8 cellular contexts compared by ENCODE assay signal in the genomic region with DNA sequence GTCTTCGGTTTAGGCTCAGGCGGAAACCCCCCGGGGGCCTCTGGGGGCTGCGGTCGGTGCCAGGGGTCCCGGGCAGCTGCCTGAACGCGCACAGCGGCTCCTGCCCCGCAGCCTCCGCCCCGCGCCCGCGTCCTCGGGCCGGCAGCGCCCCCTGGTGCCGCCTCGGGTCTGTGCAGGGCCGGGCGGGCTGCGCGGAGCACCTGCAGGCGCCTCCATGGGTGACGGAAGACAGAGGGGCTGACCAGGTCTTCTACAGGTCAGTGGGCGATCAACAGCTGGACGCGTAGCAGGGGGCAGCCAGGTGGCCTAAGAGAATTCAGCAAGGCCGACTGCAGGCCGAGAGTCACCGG.
A peak's percentile ranks its signal among the peaks of the same experiment; 100 is the strongest.
DNase-seq lines count a peak whose midpoint lies in the region; ATAC-seq, FAIRE-seq and TF ChIP-seq lines count a peak whose summit lies in the region.
"Not testable (repeated sequence)": the region's sequence is repeated elsewhere in the genome, so short reads cannot be mapped to it uniquely, and the experiment has no call there.

No MANE protein-coding gene starts in this region.

- intact Hi-C loops in left colon (cut with DNase I, micrococcal nuclease), result not testable (repeated sequence)

- WGBS in smooth muscle cell (ENCODE audit: low lambda C conversion rate), result 2% methylated on average over 6 of the region's 32 CpGs

- not testable (repeated sequence) for H3K79me2 ChIP-seq in smooth muscle cell (ENCODE audit: low read depth)

- H2AFZ ChIP-seq in smooth muscle cell (ENCODE audit: low read depth), result not testable (repeated sequence)

- not testable (repeated sequence) for DNase-seq in CD4-positive, CD25-positive, alpha-beta regulatory T cell; T-helper 2 cell treated with Interferon-gamma antibody and Interleukin-4, amounts not matched to agents 5 μg/mL and 100 μg/mL, for 36 hours (ENCODE audit: low spot score); bronchial epithelial cell (ENCODE audit: low read depth); left colon; smooth muscle cell (lab: John Stamatoyannopoulos, UW; ENCODE audit: unreplicated experiment)

- H3K4me3 ChIP-seq in CD4-positive, CD25-positive, alpha-beta regulatory T cell (ENCODE audit: low read depth, low read length), result not testable (repeated sequence)
- peak overlapping the region; percentile 26 for H3K4me3 ChIP-seq in bronchial epithelial cell (ENCODE audit: low read depth, low read length)
- H3K4me3 ChIP-seq in smooth muscle cell, result peak overlapping the region; percentile 45

- not testable (repeated sequence) for H3K36me3 Mint-ChIP-seq in CD4-positive, CD25-positive, alpha-beta regulatory T cell; T-helper 2 cell treated with Interferon-gamma antibody and Interleukin-4, amounts not matched to agents 5 μg/mL and 100 μg/mL, for 36 hours (ENCODE audit: low read depth)

- H4K20me1 ChIP-seq in smooth muscle cell (ENCODE audit: low read depth), result not testable (repeated sequence)

- not testable (repeated sequence) for TF ChIP-seq CTCF in bronchial epithelial cell (IDR thresholded peaks at IDR 0.05; ENCODE audit: insufficient read depth, low read length, severe bottlenecking); smooth muscle cell (IDR thresholded peaks at IDR 0.05; ENCODE audit: borderline replicate concordance, insufficient read depth, poor library complexity, severe bottlenecking)

- H3K4me2 ChIP-seq in smooth muscle cell, result peak overlapping the region; percentile 80

- H3K9me3 Mint-ChIP-seq in CD4-positive, CD25-positive, alpha-beta regulatory T cell; T-helper 2 cell treated with Interferon-gamma antibody and Interleukin-4, amounts not matched to agents 5 μg/mL and 100 μg/mL, for 36 hours: not testable (repeated sequence)

- not testable (repeated sequence) for H3K4me1 ChIP-seq in CD4-positive, CD25-positive, alpha-beta regulatory T cell (ENCODE audit: control insufficient read depth, insufficient read depth, low read length, poor library complexity, severe bottlenecking); smooth muscle cell (ENCODE audit: low read depth)

- not testable (repeated sequence) for FAIRE-seq in bronchial epithelial cell (lab: Jason Lieb, UNC)

- not testable (repeated sequence) for H3K9ac ChIP-seq in smooth muscle cell (ENCODE audit: low read depth)

- peak overlapping the region in 2 of 4 donors; percentile 60 to 72 for H3K4me3 Mint-ChIP-seq in CD4-positive, CD25-positive, alpha-beta regulatory T cell
- peak overlapping the region; percentile 52 for H3K4me3 Mint-ChIP-seq in T-helper 2 cell treated with Interferon-gamma antibody and Interleukin-4, amounts not matched to agents 5 μg/mL and 100 μg/mL, for 36 hours

- not testable (repeated sequence) for H3K27me3 ChIP-seq in CD4-positive, CD25-positive, alpha-beta regulatory T cell (ENCODE audit: control insufficient read depth, insufficient read depth, low read length); bronchial epithelial cell (ENCODE audit: control insufficient read depth, insufficient read depth, low read length); smooth muscle cell (ENCODE audit: low read depth)

- H3K27ac ChIP-seq in CD4-positive, CD25-positive, alpha-beta regulatory T cell (ENCODE audit: insufficient read depth, low read length, poor library complexity, severe bottlenecking); smooth muscle cell (ENCODE audit: low read depth): not testable (repeated sequence)

- H3K36me3 ChIP-seq in CD4-positive, CD25-positive, alpha-beta regulatory T cell (ENCODE audit: control insufficient read depth, insufficient read depth, low read length); bronchial epithelial cell (ENCODE audit: control insufficient read depth, insufficient read depth, low read length); smooth muscle cell (ENCODE audit: low read depth): not testable (repeated sequence)

- H3K4me1 Mint-ChIP-seq in CD4-positive, CD25-positive, alpha-beta regulatory T cell; T-helper 2 cell treated with Interferon-gamma antibody and Interleukin-4, amounts not matched to agents 5 μg/mL and 100 μg/mL, for 36 hours (ENCODE audit: low read depth): not testable (repeated sequence)

- not testable (repeated sequence) for H3K27me3 Mint-ChIP-seq in CD4-positive, CD25-positive, alpha-beta regulatory T cell; T-helper 2 cell treated with Interferon-gamma antibody and Interleukin-4, amounts not matched to agents 5 μg/mL and 100 μg/mL, for 36 hours (ENCODE audit: low read depth)

- not testable (repeated sequence) for H3K27ac Mint-ChIP-seq in CD4-positive, CD25-positive, alpha-beta regulatory T cell; T-helper 2 cell treated with Interferon-gamma antibody and Interleukin-4, amounts not matched to agents 5 μg/mL and 100 μg/mL, for 36 hours

- not testable (repeated sequence) for H3K9me3 ChIP-seq in CD4-positive, CD25-positive, alpha-beta regulatory T cell (ENCODE audit: control insufficient read depth in 2 of 2, low read length in 2 of 2); smooth muscle cell (replicated peaks; ENCODE audit: low read depth)

- peak; percentile 90 to 91 for ATAC-seq in CD4-positive, CD25-positive, alpha-beta regulatory T cell (ENCODE audit: low read depth in 2 of 2)
- peak; percentile 91 for ATAC-seq in GM19351 (IDR thresholded peaks at IDR 0.05; ENCODE audit: unreplicated experiment)
- peak; percentile 87 for ATAC-seq in HG02623 (IDR thresholded peaks at IDR 0.05; ENCODE audit: unreplicated experiment)
- ATAC-seq in HG03442 (IDR thresholded peaks at IDR 0.05; ENCODE audit: unreplicated experiment), result peak; percentile 82
- ATAC-seq in left colon, result peak; percentile 93

- H3F3A ChIP-seq in smooth muscle cell (ENCODE audit: low read depth), result not testable (repeated sequence)
